ENCODE assay signal across 35 cellular contexts in genomic region chr19:55738302-55738701, GRCh38.
"Had no signal": no experiment of that assay in that cellular context is flagged by ENCODE, and none has a peak within 500 bp of the region (broad histone marks: within the 10 kb centered on the region; RNA-seq: fewer than 3 reads in every experiment).

Gene NLRP9 (minus strand): TSS chr19:55738402. CDS start chr19:55738374, 28 bp downstream.

- H3K9me3 ChIP-seq: MG63 had no signal

- H3K4me3 ChIP-seq: MG63 had no signal

- DNase-seq: Karpas-422, Kasumi-1, MG63, MM.1S, MV-4-11, NCI-H1048, NCI-H1092, NCI-H1092 treated with DMSO at 0.1 percent for 48 hours, NCI-H1105, NCI-H1105 treated with DMSO at 0.1 percent for 48 hours, NCI-H1417, NCI-H1417 treated with DMSO at 0.1 percent for 48 hours, NCI-H1436, NCI-H1436 treated with DMSO at 0.1 percent for 48 hours, NCI-H146, NCI-H1694, NCI-H1694 treated with DMSO at 0.1 percent for 48 hours, NCI-H187, NCI-H187 treated with DMSO at 0.1 percent for 48 hours, NCI-H1930, NCI-H2029, NCI-H2029 treated with DMSO at 0.1 percent for 48 hours, NCI-H2081, NCI-H2081 treated with DMSO at 0.1 percent for 48 hours, NCI-H2107, NCI-H2171, NCI-H2171 treated with DMSO at 0.1 percent for 48 hours, NCI-H2227 treated with DMSO at 0.1 percent for 48 hours, NCI-H226, NCI-H345, NCI-H446, NCI-H446 treated with DMSO at 0.1 percent for 48 hours, NCI-H510A, NCI-H510A treated with DMSO at 0.1 percent for 48 hours, NCI-H524 had no signal
